In genomic region chr17:37796081-37796480, GRCh38 we compare ENCODE assay signal across 15 cellular contexts. TPM values are rescaled to one million over a fixed set of nuclear protein-coding genes. Genes with fewer than 3 reads are reported as not detected.
DNase-seq lines count a peak whose midpoint lies in the region; ATAC-seq, FAIRE-seq and TF ChIP-seq lines count a peak whose summit lies in the region.
"Had no signal": no experiment of that assay in that cellular context is flagged by ENCODE, and none has a peak within 500 bp of the region (broad histone marks: within the 10 kb centered on the region; RNA-seq: fewer than 3 reads in every experiment).

No MANE protein-coding gene starts in this region.

- ATAC-seq in HepG2 (peak; percentile 39; the same call in 2 of the 3 replicates), GM18502 (IDR thresholded peaks at IDR 0.05; ENCODE audit: poor library complexity, unreplicated experiment) (no peak), GM18907 (IDR thresholded peaks at IDR 0.05; ENCODE audit: unreplicated experiment) (no peak)

- H3K27ac ChIP-seq in HepG2 (ENCODE audit: extremely low read length, insufficient read depth, low read length), result no peak overlapping the region
- no peak overlapping the region for H3K27ac ChIP-seq in osteoblast (ENCODE audit: low read depth, low read length)
- H3K27ac ChIP-seq: BLaER1 had no signal

- peak; percentile 45 for DNase-seq in ecto neural progenitor cell (ENCODE audit: low spot score)
- DNase-seq in HepG2 (ENCODE audit: low spot score), result no peak
- no peak for DNase-seq in osteoblast (ENCODE audit: insufficient read length, low spot score, missing footprints)
- DNase-seq in cardiac septum (ENCODE audit: low spot score), result no peak
- DNase-seq: Caco-2; CD8-positive, alpha-beta memory T cell; DND-41; GF-D8 had no signal

- H3K27me3 ChIP-seq in HepG2 (ENCODE audit: control insufficient read depth in 1 of 2, insufficient read depth in 2 of 2, low read length in 2 of 2), result peaks cover 4 to 11% of the 10 kb centered on the region in 2 experiments; a peak in 4 of 5 replicates
- H3K27me3 ChIP-seq in osteoblast (ENCODE audit: insufficient read depth, low read length), result peaks cover 13% of the 10 kb centered on the region

- no peak for TF ChIP-seq EP300 in HepG2 (IDR thresholded peaks at IDR 0.05; ENCODE audit: low read depth in 2 of 2, low read length in 2 of 2)
- TF ChIP-seq EP300 in HepG2 (CRISPR knock-in tag; IDR thresholded peaks at IDR 0.05; ENCODE audit: borderline replicate concordance), result no peak

- H3K36me3 ChIP-seq in HepG2 (replicated peaks in 1 of 2; ENCODE audit: control insufficient read depth in 1 of 2, insufficient read depth in 2 of 2, low read length in 2 of 2), result no peaks in the 10 kb centered on the region
- H3K36me3 ChIP-seq in osteoblast (ENCODE audit: insufficient read depth, low read length), result no peaks in the 10 kb centered on the region
- H3K36me3 ChIP-seq: BLaER1, HAP-1 had no signal

- H3K4me3 ChIP-seq in HepG2 (replicated peaks in 1 of 3; ENCODE audit: insufficient read depth in 1 of 3, low read depth in 2 of 3, low read length in 3 of 3), result no peak overlapping the region
- no peak overlapping the region for H3K4me3 ChIP-seq in osteoblast (ENCODE audit: insufficient read depth, low read length)
- H3K4me3 ChIP-seq: BLaER1, HAP-1 had no signal

- intact Hi-C loops in HepG2 (cut with micrococcal nuclease; ENCODE audit: unreplicated experiment), result loop anchor here (10.0 kb wide), 1 partner anchor 49 kb away; no protein-coding TSS in a partner anchor
- intact Hi-C loops in cardiac septum (cut with DNase I), result no loop called here

- no peak overlapping the region for H2AFZ ChIP-seq in HepG2 (ENCODE audit: low read length)
- peak overlapping the region; percentile 8 for H2AFZ ChIP-seq in osteoblast (ENCODE audit: low read length)

- WGBS in HepG2 (ENCODE audit: low lambda C conversion rate), result 47% methylated on average over 7 of the region's 8 CpGs

- H4K20me1 ChIP-seq in HepG2 (ENCODE audit: insufficient read depth, low read length) (no peaks in the 10 kb centered on the region), osteoblast (ENCODE audit: insufficient read depth, low read length) (no peaks in the 10 kb centered on the region)
- H4K20me1 ChIP-seq: BLaER1 had no signal

- no peak for TF ChIP-seq POLR2A in HepG2 (IDR thresholded peaks at IDR 0.05; ENCODE audit: insufficient read depth in 1 of 2, low read depth in 2 of 2, low read length in 2 of 2)

- H3K4me1 ChIP-seq in HepG2 (ENCODE audit: insufficient read depth, low read length), result peaks cover 11% of the 10 kb centered on the region
- H3K4me1 ChIP-seq in osteoblast (ENCODE audit: insufficient read depth, low read length), result no peaks in the 10 kb centered on the region
- H3K4me1 ChIP-seq: HAP-1 had no signal

- no peak overlapping the region for H3K9ac ChIP-seq in HepG2 (ENCODE audit: insufficient read depth, low read depth, low read length)
- H3K9ac ChIP-seq: BLaER1 had no signal

- H3K79me2 ChIP-seq in HepG2 (ENCODE audit: insufficient read depth, low read length) (no peaks in the 10 kb centered on the region), osteoblast (ENCODE audit: insufficient read depth, low read length) (no peaks in the 10 kb centered on the region)

- H3K4me2 ChIP-seq in HepG2 (ENCODE audit: low read depth, low read length) (no peak overlapping the region), osteoblast (ENCODE audit: insufficient read depth, low read length) (no peak overlapping the region)
- H3K4me2 ChIP-seq: BLaER1 had no signal

- in situ Hi-C loops in HepG2 (cut with HindIII; ENCODE audit: extremely low pct_ligation_motif_present, low pct_unique_long_range_greater_than_20kb), result no loop called here

- POLR2A ChIA-PET in HepG2 (lab: Yijun Ruan, JAX), result no interaction called here

- no TSS peak for BruUV-seq in HepG2 (replicated peaks; lab: Mats Ljungman, UMichigan)

- no peak for FAIRE-seq in HepG2 (lab: Jason Lieb, UNC)
- FAIRE-seq: H1 had no signal

- CTCF ChIA-PET in HepG2 (lab: Yijun Ruan, JAX; ENCODE audit: low intra/inter-chr PET ratio, low total read pairs), result no interaction called here

- TF ChIP-seq RAD21 in HepG2 (CRISPR knock-in tag; IDR thresholded peaks at IDR 0.05), result no peak

- H3K9me3 ChIP-seq in HepG2 (ENCODE audit: low read length), result no peaks in the 10 kb centered on the region
- H3K9me3 ChIP-seq in osteoblast (ENCODE audit: low read depth, low read length), result no peaks in the 10 kb centered on the region
- H3K9me3 ChIP-seq: BLaER1, Caco-2, HAP-1 had no signal

- TF ChIP-seq CTCF in HepG2 (CRISPR knock-in tag; IDR thresholded peaks at IDR 0.05) (no peak), osteoblast (IDR thresholded peaks at IDR 0.05; ENCODE audit: extremely low read depth, low read depth, low read length) (no peak)

TF ChIP-seq in HepG2, 621 proteins besides CTCF, POLR2A, EP300 and RAD21:
- TF ChIP-seq ZFP1 (CRISPR knock-in tag; IDR thresholded peaks at IDR 0.05), result no peak
- TF ChIP-seq, protein P1, sequence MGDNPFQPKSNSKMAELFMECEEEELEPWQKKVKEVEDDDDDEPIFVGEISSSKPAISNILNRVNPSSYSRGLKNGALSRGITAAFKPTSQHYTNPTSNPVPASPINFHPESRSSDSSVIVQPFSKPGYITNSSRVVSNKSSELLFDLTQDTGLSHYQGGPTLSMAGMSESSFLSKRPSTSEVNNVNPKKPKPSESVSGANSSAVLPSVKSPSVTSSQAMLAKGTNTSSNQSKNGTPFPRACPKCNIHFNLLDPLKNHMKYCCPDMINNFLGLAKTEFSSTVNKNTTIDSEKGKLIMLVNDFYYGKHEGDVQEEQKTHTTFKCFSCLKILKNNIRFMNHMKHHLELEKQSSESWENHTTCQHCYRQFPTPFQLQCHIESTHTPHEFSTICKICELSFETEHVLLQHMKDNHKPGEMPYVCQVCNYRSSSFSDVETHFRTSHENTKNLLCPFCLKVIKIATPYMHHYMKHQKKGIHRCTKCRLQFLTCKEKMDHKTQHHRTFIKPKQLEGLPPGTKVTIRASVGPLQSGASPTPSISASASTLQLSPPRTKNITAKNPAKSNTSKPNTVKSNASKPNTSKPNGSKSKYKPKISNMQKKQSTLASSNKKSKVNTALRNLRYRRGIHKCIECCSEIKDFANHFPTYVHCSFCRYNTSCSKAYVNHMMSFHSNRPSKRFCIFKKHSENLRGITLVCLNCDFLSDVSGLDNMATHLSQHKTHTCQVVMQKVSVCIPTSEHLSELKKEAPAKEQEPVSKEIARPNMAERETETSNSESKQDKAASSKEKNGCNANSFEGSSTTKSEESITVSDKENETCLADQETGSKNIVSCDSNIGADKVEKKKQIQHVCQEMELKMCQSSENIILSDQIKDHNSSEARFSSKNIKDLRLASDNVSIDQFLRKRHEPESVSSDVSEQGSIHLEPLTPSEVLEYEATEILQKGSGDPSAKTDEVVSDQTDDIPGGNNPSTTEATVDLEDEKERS (CRISPR knock-in tag; IDR thresholded peaks at IDR 0.05), result no peak
- no peak for TF ChIP-seq ZBTB20 (CRISPR knock-in tag; IDR thresholded peaks at IDR 0.05; ENCODE audit: borderline replicate concordance, low read depth)
- no peak for TF ChIP-seq ZNF75D (CRISPR knock-in tag; IDR thresholded peaks at IDR 0.05; ENCODE audit: borderline replicate concordance)
- TF ChIP-seq ZNF468 (CRISPR knock-in tag; IDR thresholded peaks at IDR 0.05), result no peak
- TF ChIP-seq CBX2 (IDR thresholded peaks at IDR 0.05; ENCODE audit: low read depth, low read length), result no peak
- no peak for TF ChIP-seq CBX2 (CRISPR knock-in tag; IDR thresholded peaks at IDR 0.05; ENCODE audit: low read depth)
- no peak for TF ChIP-seq ZIK1 (CRISPR knock-in tag; IDR thresholded peaks at IDR 0.05; ENCODE audit: borderline replicate concordance, low read depth)
- TF ChIP-seq, protein P2, sequence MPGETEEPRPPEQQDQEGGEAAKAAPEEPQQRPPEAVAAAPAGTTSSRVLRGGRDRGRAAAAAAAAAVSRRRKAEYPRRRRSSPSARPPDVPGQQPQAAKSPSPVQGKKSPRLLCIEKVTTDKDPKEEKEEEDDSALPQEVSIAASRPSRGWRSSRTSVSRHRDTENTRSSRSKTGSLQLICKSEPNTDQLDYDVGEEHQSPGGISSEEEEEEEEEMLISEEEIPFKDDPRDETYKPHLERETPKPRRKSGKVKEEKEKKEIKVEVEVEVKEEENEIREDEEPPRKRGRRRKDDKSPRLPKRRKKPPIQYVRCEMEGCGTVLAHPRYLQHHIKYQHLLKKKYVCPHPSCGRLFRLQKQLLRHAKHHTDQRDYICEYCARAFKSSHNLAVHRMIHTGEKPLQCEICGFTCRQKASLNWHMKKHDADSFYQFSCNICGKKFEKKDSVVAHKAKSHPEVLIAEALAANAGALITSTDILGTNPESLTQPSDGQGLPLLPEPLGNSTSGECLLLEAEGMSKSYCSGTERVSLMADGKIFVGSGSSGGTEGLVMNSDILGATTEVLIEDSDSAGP (CRISPR knock-in tag; IDR thresholded peaks at IDR 0.05; ENCODE audit: borderline replicate concordance), result no peak
- no peak for TF ChIP-seq ZZZ3 (CRISPR knock-in tag; IDR thresholded peaks at IDR 0.05; ENCODE audit: borderline replicate concordance)

RNA-seq across cellular contexts. Expression of gene HNF1B, which starts 51.2 kb away (rescaled TPM):
- total RNA-seq in HepG2 (2016; rRNA removed; fragmentation: Illumina TruSeq; extraction: Trizol) (1.8 and 1.9 TPM in 2 replicates), osteoblast (not detected in 2 replicates), cardiac septum (not detected)
- total RNA-seq in HepG2 (2016; cell fraction: cytosol; rRNA removed; fragmentation: Illumina TruSeq; extraction: Trizol; ENCODE audit: low read depth), result 0.71 TPM in 2 replicates
- 1.8 and 2.1 TPM in 2 replicates for total RNA-seq in HepG2 (2016; cell fraction: insoluble cytoplasmic fraction; rRNA removed; fragmentation: Illumina TruSeq; extraction: Trizol)
- 1.4 and 1.5 TPM in 2 replicates for total RNA-seq in HepG2 (2016; cell fraction: membrane; rRNA removed; fragmentation: Illumina TruSeq; extraction: Trizol)
- 2.8 and 3.7 TPM in 2 replicates for total RNA-seq in HepG2 (2016; cell fraction: nucleus; rRNA removed; fragmentation: Illumina TruSeq; extraction: Trizol)
- 4.3 and 5.3 TPM in 2 replicates for polyA plus RNA-seq in HepG2 (2011; rRNA removed)
- 4.9 and 7.0 TPM in 2 replicates for polyA plus RNA-seq in HepG2 (2011; cell fraction: cytosol; rRNA removed)
- polyA plus RNA-seq in HepG2 (2011; cell fraction: nucleus; rRNA removed), result 6.6 and 9.3 TPM in 2 replicates
- polyA plus RNA-seq in HepG2 (2012), result 6.9 and 8.5 TPM in 2 replicates
- polyA plus RNA-seq in HepG2 (2016; cell fraction: cytosol; fragmentation: Illumina TruSeq; extraction: Trizol; ENCODE audit: low read depth), result 0.77 and 0.84 TPM in 2 replicates
- 3.8 and 5.8 TPM in 2 replicates for polyA plus RNA-seq in HepG2 (2016; cell fraction: insoluble cytoplasmic fraction; fragmentation: Illumina TruSeq; extraction: Trizol; ENCODE audit: low read depth)
- polyA plus RNA-seq in HepG2 (2016; cell fraction: membrane; fragmentation: Illumina TruSeq; extraction: Trizol; ENCODE audit: low read depth), result 2.1 and 2.2 TPM in 2 replicates
- polyA plus RNA-seq in HepG2 (2016; cell fraction: nucleus; fragmentation: Illumina TruSeq; extraction: Trizol; ENCODE audit: insufficient read depth, low read depth), result 7.4 and 7.8 TPM in 2 replicates
- polyA minus RNA-seq in HepG2 (2011; rRNA and poly(A)+ RNA removed; ENCODE audit: low replicate concordance), result 10.9 TPM in 1 of 2 replicates, not detected in the other
- polyA minus RNA-seq in HepG2 (2011; cell fraction: cytosol; rRNA and poly(A)+ RNA removed), result 3.4 and 5.0 TPM in 2 replicates
- polyA minus RNA-seq in HepG2 (2011; cell fraction: nucleus; rRNA and poly(A)+ RNA removed), result 8.7 and 9.5 TPM in 2 replicates
- total RNA-seq: A673, HT1080 had no signal
- polyA plus RNA-seq: CD8-positive, alpha-beta memory T cell had no signal
